ENCODE assay signal across 8 cellular contexts in genomic region chr20:62914970-62915457, GRCh38. TPM values are rescaled to one million over a fixed set of nuclear protein-coding genes. Genes with fewer than 3 reads are reported as not detected.
DNase-seq lines count a peak whose midpoint lies in the region; ATAC-seq and TF ChIP-seq lines count a peak whose summit lies in the region.

No MANE protein-coding gene starts in this region.

- CTCF ChIA-PET in PC-9 (lab: Charles Lee): no interaction called here

- H3K27ac ChIP-seq in fibroblast of lung (ENCODE audit: insufficient read depth, low read length): peak overlapping the region; percentile 59
- peak overlapping the region; percentile 55 for H3K27ac ChIP-seq in osteoblast (ENCODE audit: low read depth, low read length)
- no peak overlapping the region for H3K27ac ChIP-seq in PC-9

- BruUV-seq in PC-9 (replicated peaks; lab: Mats Ljungman, UMichigan): no TSS peak

- ATAC-seq in GM19324 (IDR thresholded peaks at IDR 0.05; ENCODE audit: low FRiP score, unreplicated experiment): no peak

- H3K4me3 ChIP-seq in fibroblast of lung (replicated peaks in 1 of 4; ENCODE audit: control extremely low read depth in 1 of 4, insufficient read depth in 1 of 4, low read depth in 3 of 4, low read length in 4 of 4) (no peak overlapping the region), osteoblast (ENCODE audit: insufficient read depth, low read length) (no peak overlapping the region), PC-9 (no peak overlapping the region)

- H2AFZ ChIP-seq in fibroblast of lung (ENCODE audit: low read length): no peak overlapping the region
- H2AFZ ChIP-seq in osteoblast (ENCODE audit: low read length): no peak overlapping the region
- no peak overlapping the region for H2AFZ ChIP-seq in PC-9

- H3K9me2 ChIP-seq in PC-9 (ENCODE audit: insufficient read depth): no peaks in the 10 kb centered on the region

- DNase-seq in NCI-H82 (lab: John Stamatoyannopoulos, UW) (peak; percentile 53), NCI-H82 treated with DMSO at 0.1 percent for 48 hours (lab: John Stamatoyannopoulos, UW; ENCODE audit: unreplicated experiment) (no peak), RPMI7951 (ENCODE audit: low read depth) (peak; percentile 64), fibroblast of lung (ENCODE audit: low read depth in 2 of 2) (peak; percentile 39 to 49), osteoblast (ENCODE audit: insufficient read length, low spot score, missing footprints) (peak; percentile 89), PC-9 (no peak), NCI-H446 treated with DMSO at 0.1 percent for 48 hours (lab: John Stamatoyannopoulos, UW) (no peak)

- no peak overlapping the region for H3K9ac ChIP-seq in fibroblast of lung (ENCODE audit: insufficient read depth, low read length)

- peaks cover 18% of the 10 kb centered on the region for H3K36me3 ChIP-seq in fibroblast of lung (ENCODE audit: control insufficient read depth, insufficient read depth, low read length)
- H3K36me3 ChIP-seq in osteoblast (ENCODE audit: insufficient read depth, low read length): peaks cover 32% of the 10 kb centered on the region
- peaks cover 20% of the 10 kb centered on the region for H3K36me3 ChIP-seq in PC-9 (ENCODE audit: low read depth)

- peak overlapping the region; percentile 41 for H3K4me2 ChIP-seq in fibroblast of lung (ENCODE audit: extremely low read depth, insufficient read depth, low read length)
- peak overlapping the region; percentile 19 for H3K4me2 ChIP-seq in osteoblast (ENCODE audit: insufficient read depth, low read length)
- no peak overlapping the region for H3K4me2 ChIP-seq in PC-9

- TF ChIP-seq CTCF in fibroblast of lung (conservative IDR thresholded peaks at IDR 0.05 in 1 of 2, IDR thresholded peaks at IDR 0.05 in 1 of 2; ENCODE audit: low read depth in 1 of 2, low read length in 2 of 2): no peak
- no peak for TF ChIP-seq CTCF in osteoblast (IDR thresholded peaks at IDR 0.05; ENCODE audit: extremely low read depth, low read depth, low read length)
- TF ChIP-seq CTCF in PC-9 (conservative IDR thresholded peaks at IDR 0.05): no peak

- H4K20me1 ChIP-seq in fibroblast of lung (ENCODE audit: control insufficient read depth, extremely low read depth, insufficient read depth, low read length) (peaks cover 4% of the 10 kb centered on the region), osteoblast (ENCODE audit: insufficient read depth, low read length) (peaks cover 84% of the 10 kb centered on the region), PC-9 (ENCODE audit: insufficient read depth) (peaks cover 99% of the 10 kb centered on the region)

- H3F3A ChIP-seq in PC-9 (ENCODE audit: insufficient read depth, low read depth): peaks cover 20% of the 10 kb centered on the region; the same call in 1 of the 2 replicates

- POLR2A ChIA-PET in PC-9 (lab: Charles Lee; ENCODE audit: unreplicated experiment): no interaction called here

- peaks cover 8% of the 10 kb centered on the region for H3K4me1 ChIP-seq in fibroblast of lung (ENCODE audit: control insufficient read depth, extremely low read depth, insufficient read depth, low read length)
- peaks cover 13% of the 10 kb centered on the region for H3K4me1 ChIP-seq in osteoblast (ENCODE audit: insufficient read depth, low read length)
- H3K4me1 ChIP-seq in PC-9 (replicated peaks; ENCODE audit: insufficient read depth): no peaks in the 10 kb centered on the region

- H3K9me3 ChIP-seq in fibroblast of lung (ENCODE audit: control insufficient read depth, insufficient read depth, low read depth, low read length): no peaks in the 10 kb centered on the region
- H3K9me3 ChIP-seq in osteoblast (ENCODE audit: low read depth, low read length): no peaks in the 10 kb centered on the region
- H3K9me3 ChIP-seq in PC-9 (ENCODE audit: insufficient read depth, low read depth): no peaks in the 10 kb centered on the region

- H3K27me3 ChIP-seq in fibroblast of lung (ENCODE audit: control insufficient read depth, insufficient read depth, low read length) (no peaks in the 10 kb centered on the region), osteoblast (ENCODE audit: insufficient read depth, low read length) (no peaks in the 10 kb centered on the region), PC-9 (ENCODE audit: insufficient read depth, low read depth) (no peaks in the 10 kb centered on the region)

- H3K79me2 ChIP-seq in fibroblast of lung (ENCODE audit: control insufficient read depth, insufficient read depth, low read length) (peaks cover 95% of the 10 kb centered on the region), osteoblast (ENCODE audit: insufficient read depth, low read length) (peaks cover 100% of the 10 kb centered on the region), PC-9 (ENCODE audit: low read depth) (peaks cover 93% of the 10 kb centered on the region)

- intact Hi-C loops in PC-9 (cut with micrococcal nuclease; ENCODE audit: unreplicated experiment): no loop called here

RNA-seq across cellular contexts. Expression of gene DIDO1, which starts 11.3 kb away (rescaled TPM):
- total RNA-seq in RPMI7951 (2014; rRNA removed; shearing (Covaris generic)): 30.0 and 32.1 TPM in 2 replicates
- total RNA-seq in fibroblast of lung (27.7 and 33.2 TPM in 2 replicates), osteoblast (44.8 and 46.3 TPM in 2 replicates), PC-9 (2021) (56.4 and 61.4 TPM in 2 replicates)
- polyA plus RNA-seq in fibroblast of lung: 25.9 and 28.8 TPM in 2 replicates
- polyA plus RNA-seq in fibroblast of lung (2012): 23.1 and 23.5 TPM in 2 replicates
- polyA minus RNA-seq in fibroblast of lung (ENCODE audit: low replicate concordance): 24.0 and 26.3 TPM in 2 replicates

RNA-seq across cellular contexts. Expression of gene GID8, which starts 22.9 kb away (rescaled TPM):
- 25.4 and 29.4 TPM in 2 replicates for total RNA-seq in RPMI7951 (2014; rRNA removed; shearing (Covaris generic))
- total RNA-seq in fibroblast of lung (33.9 and 38.8 TPM in 2 replicates), osteoblast (34.4 and 37.1 TPM in 2 replicates), PC-9 (2021) (45.7 and 49.7 TPM in 2 replicates)
- polyA plus RNA-seq in fibroblast of lung: 23.0 and 25.5 TPM in 2 replicates
- polyA plus RNA-seq in fibroblast of lung (2012): 19.7 and 21.3 TPM in 2 replicates
- polyA minus RNA-seq in fibroblast of lung (ENCODE audit: low replicate concordance): 20.3 and 26.3 TPM in 2 replicates

RNA-seq across cellular contexts. Expression of gene SLC17A9, which starts 37.5 kb away (rescaled TPM):
- 4.8 and 6.3 TPM in 2 replicates for total RNA-seq in RPMI7951 (2014; rRNA removed; shearing (Covaris generic))
- total RNA-seq in fibroblast of lung (3.3 and 6.4 TPM in 2 replicates), osteoblast (5.6 and 6.5 TPM in 2 replicates), PC-9 (2021) (0.20 and 0.22 TPM in 2 replicates)
- 3.4 and 6.8 TPM in 2 replicates for polyA plus RNA-seq in fibroblast of lung
- 6.3 and 9.8 TPM in 2 replicates for polyA plus RNA-seq in fibroblast of lung (2012)
- 4.1 and 7.8 TPM in 2 replicates for polyA minus RNA-seq in fibroblast of lung (ENCODE audit: low replicate concordance)

RNA-seq across cellular contexts. Expression of gene TCFL5, which starts 53.4 kb away (rescaled TPM):
- 13.7 and 16.2 TPM in 2 replicates for total RNA-seq in RPMI7951 (2014; rRNA removed; shearing (Covaris generic))
- total RNA-seq in fibroblast of lung (13.7 and 15.2 TPM in 2 replicates), osteoblast (13.0 TPM in 2 replicates), PC-9 (2021) (29.3 and 35.4 TPM in 2 replicates)
- 9.8 and 11.1 TPM in 2 replicates for polyA plus RNA-seq in fibroblast of lung
- 8.3 and 8.9 TPM in 2 replicates for polyA plus RNA-seq in fibroblast of lung (2012)
- polyA minus RNA-seq in fibroblast of lung (ENCODE audit: low replicate concordance): 0.89 and 0.94 TPM in 2 replicates

Comparison
In these comparisons a context has a peak if more than half of its experiments do, and no peak if none do; other contexts are left out.
1. DNase-seq: peak in NCI-H82 (single experiment), RPMI7951 (single experiment), fibroblast of lung (2 of 2) and osteoblast (single experiment); none in NCI-H82 treated with DMSO at 0.1 percent for 48 hours (single experiment), PC-9 (0 of 2) and NCI-H446 treated with DMSO at 0.1 percent for 48 hours (single experiment).